In the genomic region with DNA sequence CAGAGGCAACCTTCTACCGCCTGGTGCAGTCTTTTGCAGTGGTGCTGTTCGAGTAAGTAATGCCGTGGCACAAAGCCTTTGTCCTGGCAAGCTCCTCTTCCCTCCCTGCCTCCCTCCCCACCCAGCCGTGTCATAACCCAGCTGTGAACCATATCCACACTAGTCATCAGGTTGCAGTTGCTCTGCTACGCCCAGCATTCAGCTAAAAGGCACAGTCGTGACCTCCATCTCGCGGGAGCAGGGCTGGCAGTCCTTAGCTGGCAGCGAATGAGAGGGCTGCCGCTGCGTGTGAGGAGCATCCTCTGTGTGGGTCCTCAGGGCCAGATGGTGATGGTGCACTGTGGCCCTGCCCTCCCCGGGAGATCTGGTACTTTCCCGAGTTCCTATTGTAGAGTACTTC, we compare ENCODE assay signal across 1 cellular context.
TF ChIP-seq lines count a peak whose summit lies in the region.

No MANE protein-coding gene starts in this region.

TF ChIP-seq in GM23338, 12 proteins besides CTCF, POLR2A, EP300 and RAD21 (continued from another document):
- TF ChIP-seq EZH2 (IDR thresholded peaks at IDR 0.05; ENCODE audit: low read depth, unreplicated experiment) (no peak), STAT1 (IDR thresholded peaks at IDR 0.05; ENCODE audit: unreplicated experiment) (no peak), NANOG (IDR thresholded peaks at IDR 0.05; ENCODE audit: borderline replicate concordance) (no peak), POLR2AphosphoS5 (IDR thresholded peaks at IDR 0.05; ENCODE audit: low read depth) (no peak), CREB1 (CRISPR knock-in tag; IDR thresholded peaks at IDR 0.05; ENCODE audit: low read depth) (no peak)
- TF ChIP-seq, protein P1, sequence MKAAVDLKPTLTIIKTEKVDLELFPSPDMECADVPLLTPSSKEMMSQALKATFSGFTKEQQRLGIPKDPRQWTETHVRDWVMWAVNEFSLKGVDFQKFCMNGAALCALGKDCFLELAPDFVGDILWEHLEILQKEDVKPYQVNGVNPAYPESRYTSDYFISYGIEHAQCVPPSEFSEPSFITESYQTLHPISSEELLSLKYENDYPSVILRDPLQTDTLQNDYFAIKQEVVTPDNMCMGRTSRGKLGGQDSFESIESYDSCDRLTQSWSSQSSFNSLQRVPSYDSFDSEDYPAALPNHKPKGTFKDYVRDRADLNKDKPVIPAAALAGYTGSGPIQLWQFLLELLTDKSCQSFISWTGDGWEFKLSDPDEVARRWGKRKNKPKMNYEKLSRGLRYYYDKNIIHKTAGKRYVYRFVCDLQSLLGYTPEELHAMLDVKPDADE (IDR thresholded peaks at IDR 0.05): no peak
- TF ChIP-seq, protein P2, sequence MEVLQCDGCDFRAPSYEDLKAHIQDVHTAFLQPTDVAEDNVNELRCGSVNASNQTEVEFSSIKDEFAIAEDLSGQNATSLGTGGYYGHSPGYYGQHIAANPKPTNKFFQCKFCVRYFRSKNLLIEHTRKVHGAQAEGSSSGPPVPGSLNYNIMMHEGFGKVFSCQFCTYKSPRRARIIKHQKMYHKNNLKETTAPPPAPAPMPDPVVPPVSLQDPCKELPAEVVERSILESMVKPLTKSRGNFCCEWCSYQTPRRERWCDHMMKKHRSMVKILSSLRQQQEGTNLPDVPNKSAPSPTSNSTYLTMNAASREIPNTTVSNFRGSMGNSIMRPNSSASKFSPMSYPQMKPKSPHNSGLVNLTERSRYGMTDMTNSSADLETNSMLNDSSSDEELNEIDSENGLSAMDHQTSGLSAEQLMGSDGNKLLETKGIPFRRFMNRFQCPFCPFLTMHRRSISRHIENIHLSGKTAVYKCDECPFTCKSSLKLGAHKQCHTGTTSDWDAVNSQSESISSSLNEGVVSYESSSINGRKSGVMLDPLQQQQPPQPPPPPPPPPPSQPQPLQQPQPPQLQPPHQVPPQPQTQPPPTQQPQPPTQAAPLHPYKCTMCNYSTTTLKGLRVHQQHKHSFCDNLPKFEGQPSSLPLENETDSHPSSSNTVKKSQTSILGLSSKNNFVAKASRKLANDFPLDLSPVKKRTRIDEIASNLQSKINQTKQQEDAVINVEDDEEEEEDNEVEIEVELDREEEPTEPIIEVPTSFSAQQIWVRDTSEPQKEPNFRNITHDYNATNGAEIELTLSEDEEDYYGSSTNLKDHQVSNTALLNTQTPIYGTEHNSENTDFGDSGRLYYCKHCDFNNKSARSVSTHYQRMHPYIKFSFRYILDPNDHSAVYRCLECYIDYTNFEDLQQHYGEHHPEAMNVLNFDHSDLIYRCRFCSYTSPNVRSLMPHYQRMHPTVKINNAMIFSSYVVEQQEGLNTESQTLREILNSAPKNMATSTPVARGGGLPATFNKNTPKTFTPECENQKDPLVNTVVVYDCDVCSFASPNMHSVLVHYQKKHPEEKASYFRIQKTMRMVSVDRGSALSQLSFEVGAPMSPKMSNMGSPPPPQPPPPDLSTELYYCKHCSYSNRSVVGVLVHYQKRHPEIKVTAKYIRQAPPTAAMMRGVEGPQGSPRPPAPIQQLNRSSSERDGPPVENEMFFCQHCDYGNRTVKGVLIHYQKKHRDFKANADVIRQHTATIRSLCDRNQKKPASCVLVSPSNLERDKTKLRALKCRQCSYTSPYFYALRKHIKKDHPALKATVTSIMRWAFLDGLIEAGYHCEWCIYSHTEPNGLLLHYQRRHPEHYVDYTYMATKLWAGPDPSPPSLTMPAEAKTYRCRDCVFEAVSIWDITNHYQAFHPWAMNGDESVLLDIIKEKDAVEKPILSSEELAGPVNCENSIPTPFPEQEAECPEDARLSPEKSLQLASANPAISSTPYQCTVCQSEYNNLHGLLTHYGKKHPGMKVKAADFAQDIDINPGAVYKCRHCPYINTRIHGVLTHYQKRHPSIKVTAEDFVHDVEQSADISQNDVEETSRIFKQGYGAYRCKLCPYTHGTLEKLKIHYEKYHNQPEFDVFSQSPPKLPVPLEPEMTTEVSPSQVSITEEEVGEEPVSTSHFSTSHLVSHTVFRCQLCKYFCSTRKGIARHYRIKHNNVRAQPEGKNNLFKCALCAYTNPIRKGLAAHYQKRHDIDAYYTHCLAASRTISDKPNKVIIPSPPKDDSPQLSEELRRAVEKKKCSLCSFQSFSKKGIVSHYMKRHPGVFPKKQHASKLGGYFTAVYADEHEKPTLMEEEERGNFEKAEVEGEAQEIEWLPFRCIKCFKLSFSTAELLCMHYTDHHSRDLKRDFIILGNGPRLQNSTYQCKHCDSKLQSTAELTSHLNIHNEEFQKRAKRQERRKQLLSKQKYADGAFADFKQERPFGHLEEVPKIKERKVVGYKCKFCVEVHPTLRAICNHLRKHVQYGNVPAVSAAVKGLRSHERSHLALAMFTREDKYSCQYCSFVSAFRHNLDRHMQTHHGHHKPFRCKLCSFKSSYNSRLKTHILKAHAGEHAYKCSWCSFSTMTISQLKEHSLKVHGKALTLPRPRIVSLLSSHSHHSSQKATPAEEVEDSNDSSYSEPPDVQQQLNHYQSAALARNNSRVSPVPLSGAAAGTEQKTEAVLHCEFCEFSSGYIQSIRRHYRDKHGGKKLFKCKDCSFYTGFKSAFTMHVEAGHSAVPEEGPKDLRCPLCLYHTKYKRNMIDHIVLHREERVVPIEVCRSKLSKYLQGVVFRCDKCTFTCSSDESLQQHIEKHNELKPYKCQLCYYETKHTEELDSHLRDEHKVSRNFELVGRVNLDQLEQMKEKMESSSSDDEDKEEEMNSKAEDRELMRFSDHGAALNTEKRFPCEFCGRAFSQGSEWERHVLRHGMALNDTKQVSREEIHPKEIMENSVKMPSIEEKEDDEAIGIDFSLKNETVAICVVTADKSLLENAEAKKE (CRISPR knock-in tag; IDR thresholded peaks at IDR 0.05): no peak
